Comparison of ENCODE assay signal across 1 cellular context in the genomic region with DNA sequence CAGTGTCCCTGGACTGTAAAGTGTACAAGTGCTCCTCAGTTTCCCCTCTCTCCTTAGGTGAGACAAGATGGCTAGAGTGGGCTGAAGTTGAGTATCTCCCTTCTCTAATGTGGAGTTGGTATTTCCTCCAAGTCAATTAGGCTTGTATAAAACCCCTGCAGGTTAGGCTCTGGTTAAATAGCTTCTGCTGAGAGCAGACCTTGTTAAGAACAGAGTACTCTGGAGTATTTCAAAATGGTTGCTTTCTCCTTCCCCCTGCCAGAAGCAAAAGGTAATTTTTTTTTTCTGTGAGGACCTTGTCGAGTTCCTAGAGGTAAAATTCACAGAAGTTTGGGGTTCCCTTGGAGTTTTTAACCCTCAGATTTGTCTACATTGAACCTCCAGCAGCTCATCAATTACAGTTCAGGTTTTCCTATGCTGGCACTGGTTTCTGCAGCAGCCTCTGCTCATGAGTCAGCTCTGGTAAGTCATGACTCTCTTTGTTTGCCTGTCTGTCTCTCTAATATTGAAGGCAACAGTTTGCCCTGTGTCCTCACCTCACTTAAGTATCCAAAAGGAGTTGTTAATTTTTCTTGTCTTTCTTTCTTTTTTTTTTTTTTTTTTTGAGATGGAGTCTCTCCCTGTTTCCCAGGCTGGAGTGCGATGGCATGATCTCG.
TF ChIP-seq lines count a peak whose summit lies in the region.

No MANE protein-coding gene starts in this region.

TF ChIP-seq in H1, 55 proteins besides CTCF, POLR2A, EP300 and RAD21:
- TF ChIP-seq, protein P1, sequence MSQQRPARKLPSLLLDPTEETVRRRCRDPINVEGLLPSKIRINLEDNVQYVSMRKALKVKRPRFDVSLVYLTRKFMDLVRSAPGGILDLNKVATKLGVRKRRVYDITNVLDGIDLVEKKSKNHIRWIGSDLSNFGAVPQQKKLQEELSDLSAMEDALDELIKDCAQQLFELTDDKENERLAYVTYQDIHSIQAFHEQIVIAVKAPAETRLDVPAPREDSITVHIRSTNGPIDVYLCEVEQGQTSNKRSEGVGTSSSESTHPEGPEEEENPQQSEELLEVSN (IDR thresholded peaks at IDR 0.05), result no peak
- TF ChIP-seq CREB1 (IDR thresholded peaks at IDR 0.05), result no peak
- no peak for TF ChIP-seq CBX5 (IDR thresholded peaks at IDR 0.05; ENCODE audit: low read depth, low read length)
- no peak for TF ChIP-seq CTBP2 (IDR thresholded peaks at IDR 0.05; ENCODE audit: borderline replicate concordance, insufficient read depth, insufficient read length, low read length)
- TF ChIP-seq SUZ12 (IDR thresholded peaks at IDR 0.05; ENCODE audit: low read length), result no peak
- no peak for TF ChIP-seq KDM1A (IDR thresholded peaks at IDR 0.05; ENCODE audit: borderline replicate concordance, low read length)
- no peak for TF ChIP-seq BRCA1 (IDR thresholded peaks at IDR 0.05; ENCODE audit: low read depth, low read length)
- TF ChIP-seq SIRT6 (IDR thresholded peaks at IDR 0.05; ENCODE audit: low read length), result no peak
- TF ChIP-seq NRF1 (IDR thresholded peaks at IDR 0.05; ENCODE audit: low read depth, low read length), result no peak
- no peak for TF ChIP-seq PHF8 (conservative IDR thresholded peaks at IDR 0.05; ENCODE audit: low read depth, low read length)
- TF ChIP-seq SP1 (IDR thresholded peaks at IDR 0.05; ENCODE audit: low read depth, low read length), result no peak
- TF ChIP-seq JUN (IDR thresholded peaks at IDR 0.05; ENCODE audit: low read depth, low read length), result no peak
- no peak for TF ChIP-seq CHD2 (IDR thresholded peaks at IDR 0.05; ENCODE audit: low read length)
- TF ChIP-seq, protein P2, sequence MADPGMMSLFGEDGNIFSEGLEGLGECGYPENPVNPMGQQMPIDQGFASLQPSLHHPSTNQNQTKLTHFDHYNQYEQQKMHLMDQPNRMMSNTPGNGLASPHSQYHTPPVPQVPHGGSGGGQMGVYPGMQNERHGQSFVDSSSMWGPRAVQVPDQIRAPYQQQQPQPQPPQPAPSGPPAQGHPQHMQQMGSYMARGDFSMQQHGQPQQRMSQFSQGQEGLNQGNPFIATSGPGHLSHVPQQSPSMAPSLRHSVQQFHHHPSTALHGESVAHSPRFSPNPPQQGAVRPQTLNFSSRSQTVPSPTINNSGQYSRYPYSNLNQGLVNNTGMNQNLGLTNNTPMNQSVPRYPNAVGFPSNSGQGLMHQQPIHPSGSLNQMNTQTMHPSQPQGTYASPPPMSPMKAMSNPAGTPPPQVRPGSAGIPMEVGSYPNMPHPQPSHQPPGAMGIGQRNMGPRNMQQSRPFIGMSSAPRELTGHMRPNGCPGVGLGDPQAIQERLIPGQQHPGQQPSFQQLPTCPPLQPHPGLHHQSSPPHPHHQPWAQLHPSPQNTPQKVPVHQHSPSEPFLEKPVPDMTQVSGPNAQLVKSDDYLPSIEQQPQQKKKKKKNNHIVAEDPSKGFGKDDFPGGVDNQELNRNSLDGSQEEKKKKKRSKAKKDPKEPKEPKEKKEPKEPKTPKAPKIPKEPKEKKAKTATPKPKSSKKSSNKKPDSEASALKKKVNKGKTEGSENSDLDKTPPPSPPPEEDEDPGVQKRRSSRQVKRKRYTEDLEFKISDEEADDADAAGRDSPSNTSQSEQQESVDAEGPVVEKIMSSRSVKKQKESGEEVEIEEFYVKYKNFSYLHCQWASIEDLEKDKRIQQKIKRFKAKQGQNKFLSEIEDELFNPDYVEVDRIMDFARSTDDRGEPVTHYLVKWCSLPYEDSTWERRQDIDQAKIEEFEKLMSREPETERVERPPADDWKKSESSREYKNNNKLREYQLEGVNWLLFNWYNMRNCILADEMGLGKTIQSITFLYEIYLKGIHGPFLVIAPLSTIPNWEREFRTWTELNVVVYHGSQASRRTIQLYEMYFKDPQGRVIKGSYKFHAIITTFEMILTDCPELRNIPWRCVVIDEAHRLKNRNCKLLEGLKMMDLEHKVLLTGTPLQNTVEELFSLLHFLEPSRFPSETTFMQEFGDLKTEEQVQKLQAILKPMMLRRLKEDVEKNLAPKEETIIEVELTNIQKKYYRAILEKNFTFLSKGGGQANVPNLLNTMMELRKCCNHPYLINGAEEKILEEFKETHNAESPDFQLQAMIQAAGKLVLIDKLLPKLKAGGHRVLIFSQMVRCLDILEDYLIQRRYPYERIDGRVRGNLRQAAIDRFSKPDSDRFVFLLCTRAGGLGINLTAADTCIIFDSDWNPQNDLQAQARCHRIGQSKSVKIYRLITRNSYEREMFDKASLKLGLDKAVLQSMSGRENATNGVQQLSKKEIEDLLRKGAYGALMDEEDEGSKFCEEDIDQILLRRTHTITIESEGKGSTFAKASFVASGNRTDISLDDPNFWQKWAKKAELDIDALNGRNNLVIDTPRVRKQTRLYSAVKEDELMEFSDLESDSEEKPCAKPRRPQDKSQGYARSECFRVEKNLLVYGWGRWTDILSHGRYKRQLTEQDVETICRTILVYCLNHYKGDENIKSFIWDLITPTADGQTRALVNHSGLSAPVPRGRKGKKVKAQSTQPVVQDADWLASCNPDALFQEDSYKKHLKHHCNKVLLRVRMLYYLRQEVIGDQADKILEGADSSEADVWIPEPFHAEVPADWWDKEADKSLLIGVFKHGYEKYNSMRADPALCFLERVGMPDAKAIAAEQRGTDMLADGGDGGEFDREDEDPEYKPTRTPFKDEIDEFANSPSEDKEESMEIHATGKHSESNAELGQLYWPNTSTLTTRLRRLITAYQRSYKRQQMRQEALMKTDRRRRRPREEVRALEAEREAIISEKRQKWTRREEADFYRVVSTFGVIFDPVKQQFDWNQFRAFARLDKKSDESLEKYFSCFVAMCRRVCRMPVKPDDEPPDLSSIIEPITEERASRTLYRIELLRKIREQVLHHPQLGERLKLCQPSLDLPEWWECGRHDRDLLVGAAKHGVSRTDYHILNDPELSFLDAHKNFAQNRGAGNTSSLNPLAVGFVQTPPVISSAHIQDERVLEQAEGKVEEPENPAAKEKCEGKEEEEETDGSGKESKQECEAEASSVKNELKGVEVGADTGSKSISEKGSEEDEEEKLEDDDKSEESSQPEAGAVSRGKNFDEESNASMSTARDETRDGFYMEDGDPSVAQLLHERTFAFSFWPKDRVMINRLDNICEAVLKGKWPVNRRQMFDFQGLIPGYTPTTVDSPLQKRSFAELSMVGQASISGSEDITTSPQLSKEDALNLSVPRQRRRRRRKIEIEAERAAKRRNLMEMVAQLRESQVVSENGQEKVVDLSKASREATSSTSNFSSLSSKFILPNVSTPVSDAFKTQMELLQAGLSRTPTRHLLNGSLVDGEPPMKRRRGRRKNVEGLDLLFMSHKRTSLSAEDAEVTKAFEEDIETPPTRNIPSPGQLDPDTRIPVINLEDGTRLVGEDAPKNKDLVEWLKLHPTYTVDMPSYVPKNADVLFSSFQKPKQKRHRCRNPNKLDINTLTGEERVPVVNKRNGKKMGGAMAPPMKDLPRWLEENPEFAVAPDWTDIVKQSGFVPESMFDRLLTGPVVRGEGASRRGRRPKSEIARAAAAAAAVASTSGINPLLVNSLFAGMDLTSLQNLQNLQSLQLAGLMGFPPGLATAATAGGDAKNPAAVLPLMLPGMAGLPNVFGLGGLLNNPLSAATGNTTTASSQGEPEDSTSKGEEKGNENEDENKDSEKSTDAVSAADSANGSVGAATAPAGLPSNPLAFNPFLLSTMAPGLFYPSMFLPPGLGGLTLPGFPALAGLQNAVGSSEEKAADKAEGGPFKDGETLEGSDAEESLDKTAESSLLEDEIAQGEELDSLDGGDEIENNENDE (IDR thresholded peaks at IDR 0.05; ENCODE audit: insufficient replicate concordance, low read length), result no peak
- TF ChIP-seq EGR1 (IDR thresholded peaks at IDR 0.05; ENCODE audit: borderline replicate concordance, low read depth, low read length), result no peak
- TF ChIP-seq FOSL1 (IDR thresholded peaks at IDR 0.05; ENCODE audit: insufficient read depth, low read depth, low read length), result no peak
- TF ChIP-seq EZH2 (IDR thresholded peaks at IDR 0.05; ENCODE audit: low read depth, low read length, severe bottlenecking), result no peak
- TF ChIP-seq BACH1 (IDR thresholded peaks at IDR 0.05; ENCODE audit: low read length), result no peak
- TF ChIP-seq GABPA (IDR thresholded peaks at IDR 0.05; ENCODE audit: borderline replicate concordance, insufficient read depth, low read length), result no peak
